ENCODE assay signal across 24 cellular contexts in the genomic region with DNA sequence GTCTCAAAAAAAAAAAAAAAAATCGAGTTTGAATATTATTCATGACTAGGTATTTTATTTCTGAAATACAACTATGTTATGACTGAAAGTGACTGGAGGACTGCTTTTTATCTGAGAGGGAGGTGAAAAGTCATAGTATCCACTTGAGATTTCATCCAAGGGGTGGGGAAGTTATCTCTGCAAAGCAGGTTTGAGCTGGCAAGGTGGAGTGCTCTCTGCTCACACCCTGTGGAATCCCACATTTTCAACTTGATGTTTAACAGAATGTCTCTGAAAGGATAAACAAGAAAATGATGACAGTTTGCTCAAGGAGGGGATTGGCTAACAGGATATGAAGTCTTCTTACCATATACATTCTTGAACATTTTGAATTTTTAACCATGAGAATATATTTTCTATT. TPM values are rescaled to one million over a fixed set of nuclear protein-coding genes. Genes with fewer than 3 reads are reported as not detected.
"Had no signal": no experiment of that assay in that cellular context is flagged by ENCODE, and none has a peak within 500 bp of the region (broad histone marks: within the 10 kb centered on the region; RNA-seq: fewer than 3 reads in every experiment).

No MANE protein-coding gene starts in this region.

- H3K36me3 ChIP-seq: colonic mucosa, right lobe of liver, thoracic aorta had no signal

- H3K79me2 ChIP-seq: parathyroid adenoma had no signal

- H3K9me3 Mint-ChIP-seq: activated CD8-positive, alpha-beta T cell treated with anti-CD3 and anti-CD28 coated beads for 36 hours; activated T-cell treated with anti-CD3 and anti-CD28 coated beads, Interleukin-2, amount 50 U/mL, for 24 hours; activated T-helper 2 cell treated with anti-CD3 and anti-CD28 coated beads, Interferon-gamma antibody, Interleukin-2, Interleukin-4, amounts not matched to agents 10 μg/mL and 5 μg/mL and 100 μg/mL, durations not matched to agents 14 hours and 24 hours and 36 hours; central memory CD8-positive, alpha-beta T cell; nephron had no signal

- H3K4me3 Mint-ChIP-seq: activated CD8-positive, alpha-beta T cell treated with anti-CD3 and anti-CD28 coated beads for 36 hours; activated T-cell treated with anti-CD3 and anti-CD28 coated beads, Interleukin-2, amount 50 U/mL, for 24 hours; brain; central memory CD8-positive, alpha-beta T cell; mesothelial cell of epicardium; nephron; WTC11 had no signal

- H3K4me3 ChIP-seq: colonic mucosa, lung, right lobe of liver, thoracic aorta had no signal

- H3K27me3 ChIP-seq: colonic mucosa, right lobe of liver had no signal

- ATAC-seq: activated CD8-positive, alpha-beta T cell treated with anti-CD3 and anti-CD28 coated beads for 36 hours; left lobe of liver; WTC11 had no signal

- H3K9me3 ChIP-seq: colonic mucosa, right lobe of liver, thoracic aorta had no signal

- H3K9ac ChIP-seq: parathyroid adenoma had no signal

- H3K4me1 Mint-ChIP-seq: brain; central memory CD8-positive, alpha-beta T cell; mesothelial cell of epicardium; nephron had no signal

- DNase-seq: activated CD4-positive, alpha-beta T cell treated with anti-CD3 and anti-CD28 coated beads for 4 hours; activated CD8-positive, alpha-beta T cell treated with anti-CD3 and anti-CD28 coated beads for 36 hours; activated naive CD4-positive, alpha-beta T cell treated with Interleukin-2 at 50 U/mL for 16 hours; activated T-cell treated with anti-CD3 and anti-CD28 coated beads, Interleukin-2, amount 50 U/mL, for 24 hours; anterior cingulate cortex; colonic mucosa; foreskin melanocyte; right lobe of liver; small intestine; stimulated activated CD4-positive, alpha-beta T cell treated with anti-CD3 and anti-CD28 coated beads, Interleukin-4, amount 100 ng/mL, for 1 hour; T-helper 2 cell had no signal

- H3K27ac ChIP-seq: colonic mucosa, parathyroid adenoma, right lobe of liver, thoracic aorta had no signal

- H3K4me1 ChIP-seq: colonic mucosa, right lobe of liver had no signal

- H3K27ac Mint-ChIP-seq: activated CD8-positive, alpha-beta T cell treated with anti-CD3 and anti-CD28 coated beads for 36 hours; activated T-cell treated with anti-CD3 and anti-CD28 coated beads, Interleukin-2, amount 50 U/mL, for 24 hours; activated T-helper 2 cell treated with anti-CD3 and anti-CD28 coated beads, Interferon-gamma antibody, Interleukin-2, Interleukin-4, amounts not matched to agents 10 μg/mL and 5 μg/mL and 100 μg/mL, durations not matched to agents 14 hours and 24 hours and 36 hours; brain; mesothelial cell of epicardium; nephron; WTC11 had no signal

- H2AFZ ChIP-seq: parathyroid adenoma had no signal

- H3K36me3 Mint-ChIP-seq: brain, mesothelial cell of epicardium had no signal

- FAIRE-seq: keratinocyte, small intestine had no signal

RNA-seq across cellular contexts. Expression of a gene that starts 27.9 kb away (rescaled TPM):
- total RNA-seq: activated CD8-positive, alpha-beta T cell treated with anti-CD3 and anti-CD28 coated beads for 36 hours; activated T-helper 2 cell treated with anti-CD3 and anti-CD28 coated beads, Interferon-gamma antibody, Interleukin-2, Interleukin-4, amounts not matched to agents 10 μg/mL and 5 μg/mL and 100 μg/mL, durations not matched to agents 14 hours and 24 hours and 36 hours; colonic mucosa; epithelial cell of proximal tubule; left lobe of liver; lung; mesothelial cell of epicardium; right lobe of liver; thoracic aorta; urinary bladder; WTC11 had no signal
- polyA plus RNA-seq: keratinocyte, lung, small intestine, urinary bladder had no signal
